ENCODE assay signal across 20 cellular contexts in the genomic region with DNA sequence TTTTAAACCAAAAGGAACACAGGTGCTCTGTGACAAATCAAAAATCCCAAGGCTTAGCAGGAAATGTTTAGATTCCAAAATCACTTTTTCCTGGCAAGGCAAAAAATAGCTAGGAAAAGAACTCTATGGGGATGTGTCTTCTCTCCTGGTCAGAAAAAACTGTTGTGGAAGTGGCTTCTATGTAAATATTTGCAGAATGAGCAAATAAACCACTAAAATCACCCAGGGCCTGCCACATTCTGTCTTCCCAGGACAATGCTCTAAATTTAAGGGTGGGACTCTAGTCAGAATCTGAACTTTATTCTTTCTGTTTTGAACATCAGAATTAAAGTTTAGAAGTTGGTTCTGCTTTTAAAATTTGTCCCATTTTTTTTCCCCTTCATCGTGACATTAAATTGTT. TPM values are rescaled to one million over a fixed set of nuclear protein-coding genes. Genes with fewer than 3 reads are reported as not detected.
A peak's percentile ranks its signal among the peaks of the same experiment; 100 is the strongest.
DNase-seq lines count a peak whose midpoint lies in the region; ATAC-seq and TF ChIP-seq lines count a peak whose summit lies in the region.
"Had no signal": no experiment of that assay in that cellular context is flagged by ENCODE, and none has a peak within 500 bp of the region (broad histone marks: within the 10 kb centered on the region; RNA-seq: fewer than 3 reads in every experiment).

No MANE protein-coding gene starts in this region.

- DNase-seq in DMS53 treated with DMSO at 0.1 percent for 48 hours (lab: John Stamatoyannopoulos, UW; ENCODE audit: unreplicated experiment): peak; percentile 85
- peak; percentile 51 for DNase-seq in NCI-H146 (lab: John Stamatoyannopoulos, UW)
- peak; percentile 13 for DNase-seq in astrocyte of the spinal cord (ENCODE audit: low read depth, low spot score)
- DNase-seq in left ventricle myocardium inferior: no peak
- no peak for DNase-seq in NCI-H226
- DNase-seq in NK-92 (lab: John Stamatoyannopoulos, UW; ENCODE audit: unreplicated experiment): no peak
- DNase-seq: activated CD4-positive, alpha-beta T cell treated with anti-CD3 and anti-CD28 coated beads, Interleukin-2, amount 10 ng/mL, durations not matched to agents 24 days and 14 days; activated naive CD8-positive, alpha-beta T cell treated with anti-CD3 and anti-CD28 coated beads, Interleukin-2, amount 50 U/mL, for 24 hours; activated T-cell treated with anti-CD3 and anti-CD28 coated beads, Interleukin-2, amount 50 U/mL, for 48 hours; NCI-H446 treated with DMSO at 0.1 percent for 48 hours; T-helper 2 cell had no signal

- H3K27ac ChIP-seq in mesodermal cell (ENCODE audit: low read depth, low read length, severe bottlenecking) (peak overlapping the region; percentile 32), left ventricle myocardium inferior (replicated peaks) (no peak overlapping the region)
- H3K27ac ChIP-seq: BLaER1, prostate gland had no signal

- H3K27me3 ChIP-seq in left ventricle myocardium inferior (ENCODE audit: low read depth): no peaks in the 10 kb centered on the region
- H3K27me3 ChIP-seq: BLaER1 had no signal

- intact Hi-C loops in left ventricle myocardium inferior (cut with micrococcal nuclease): no loop called here

- H3K9me3 ChIP-seq in mesodermal cell (ENCODE audit: control insufficient read depth, low read length): peaks cover 8% of the 10 kb centered on the region
- peaks cover 9% of the 10 kb centered on the region for H3K9me3 ChIP-seq in left ventricle myocardium inferior (replicated peaks)
- H3K9me3 ChIP-seq: BLaER1, prostate gland had no signal

- TF ChIP-seq CTCF in astrocyte of the spinal cord (IDR thresholded peaks at IDR 0.05; ENCODE audit: low read depth, low read length) (no peak), left ventricle myocardium inferior (IDR thresholded peaks at IDR 0.05; ENCODE audit: borderline replicate concordance) (no peak)

- H3K36me3 ChIP-seq in mesodermal cell (ENCODE audit: control insufficient read depth, insufficient read depth, low read length): no peaks in the 10 kb centered on the region
- H3K36me3 ChIP-seq in left ventricle myocardium inferior: no peaks in the 10 kb centered on the region
- H3K36me3 ChIP-seq: BLaER1, prostate gland had no signal

- in situ Hi-C loops in astrocyte of the spinal cord (cut with HindIII; ENCODE audit: low sequenced_read_pairs): no loop called here

- 80 to 100% methylated on average over 1 of the region's 1 CpG for WGBS in mesodermal cell (ENCODE audit: insufficient coverage in 2 of 2), 2 experiments

- no peak for ATAC-seq in GM19395 (IDR thresholded peaks at IDR 0.05; ENCODE audit: unreplicated experiment)
- ATAC-seq: activated naive CD8-positive, alpha-beta T cell treated with anti-CD3 and anti-CD28 coated beads, Interleukin-2, amount 50 U/mL, for 24 hours; GM12878 had no signal

- H3K4me1 ChIP-seq in mesodermal cell (ENCODE audit: control insufficient read depth, insufficient read depth, low read length, poor library complexity, severe bottlenecking) (peaks cover 7% of the 10 kb centered on the region), left ventricle myocardium inferior (no peaks in the 10 kb centered on the region)
- H3K4me1 ChIP-seq: BLaER1, prostate gland had no signal

- no peak overlapping the region for H3K4me3 ChIP-seq in astrocyte of the spinal cord (ENCODE audit: low read depth, low read length)
- H3K4me3 ChIP-seq in mesodermal cell (ENCODE audit: extremely low read depth, insufficient read depth, low read length, poor library complexity, severe bottlenecking): no peak overlapping the region
- no peak overlapping the region for H3K4me3 ChIP-seq in left ventricle myocardium inferior
- H3K4me3 ChIP-seq: BLaER1, GM12878, prostate gland had no signal

RNA-seq across cellular contexts. Expression of a gene that starts 29.3 kb away (rescaled TPM):
- polyA plus RNA-seq in mesodermal cell (2013, experiment 1 of 2): 0.11 TPM
- polyA plus RNA-seq in mesodermal cell (2013, experiment 2 of 2): 0.10 TPM
- not detected for total RNA-seq in left ventricle myocardium inferior
- total RNA-seq: activated CD4-positive, alpha-beta T cell treated with anti-CD3 and anti-CD28 coated beads, Interleukin-2, amount 10 ng/mL, durations not matched to agents 24 days and 14 days; chondrocyte; endothelial cell of umbilical vein; kidney epithelial cell; temporal lobe had no signal
- polyA plus RNA-seq: endothelial cell of umbilical vein had no signal

RNA-seq across cellular contexts. Expression of a gene that starts 54.1 kb away (rescaled TPM):
- 33.1 TPM for polyA plus RNA-seq in mesodermal cell (2013, experiment 1 of 2)
- 36.1 TPM for polyA plus RNA-seq in mesodermal cell (2013, experiment 2 of 2)
- 56.4 TPM for total RNA-seq in left ventricle myocardium inferior

RNA-seq across cellular contexts. Expression of a gene that starts 57.7 kb away (rescaled TPM):
- polyA plus RNA-seq in mesodermal cell (2013, experiment 1 of 2): 9.2 TPM
- polyA plus RNA-seq in mesodermal cell (2013, experiment 2 of 2): 9.7 TPM
- 8.4 TPM for total RNA-seq in left ventricle myocardium inferior

Comparison
In these comparisons a context has a peak if more than half of its experiments do, and no peak if none do; other contexts are left out.
1. DNase-seq: peak in DMS53 treated with DMSO at 0.1 percent for 48 hours (single experiment), NCI-H146 (single experiment) and astrocyte of the spinal cord (single experiment); none in left ventricle myocardium inferior (single experiment), NCI-H226 (single experiment) and NK-92 (single experiment).